ENCODE assay signal across 15 cellular contexts in genomic region chr2:7467782-7468447, GRCh38.
DNase-seq lines count a peak whose midpoint lies in the region; ATAC-seq, FAIRE-seq and TF ChIP-seq lines count a peak whose summit lies in the region.
"Had no signal": no experiment of that assay in that cellular context is flagged by ENCODE, and none has a peak within 500 bp of the region (broad histone marks: within the 10 kb centered on the region; RNA-seq: fewer than 3 reads in every experiment).

No MANE protein-coding gene starts in this region.

- 76% methylated on average over 4 of the region's 4 CpGs; no CpG with 5 or more reads in 1 of the 2 experiments for WGBS in H1 (ENCODE audit: extremely low coverage in 1 of 2, insufficient coverage in 1 of 2, insufficient read length in 1 of 2, insufficient replicate concordance in 2 of 2, low coverage in 1 of 2, low lambda C conversion rate in 2 of 2, missing lambda C conversion rate in 1 of 2), 2 experiments

- no peak for FAIRE-seq in H1 (lab: Jason Lieb, UNC)
- FAIRE-seq: pancreas had no signal

- no peaks in the 10 kb centered on the region for H3K79me2 ChIP-seq in H1 (ENCODE audit: control insufficient read depth in 1 of 2, insufficient read depth in 2 of 2, low read length in 2 of 2)

- H2AK5ac ChIP-seq in H1 (ENCODE audit: low read depth, low read length), result no peak overlapping the region

- H4K8ac ChIP-seq in H1 (ENCODE audit: extremely low read depth, insufficient read depth, low read length), result no peak overlapping the region

- 0 out of 2 replicates have a peak overlapping the region, but pooled peaks have one; percentile 3 for H2BK20ac ChIP-seq in H1 (ENCODE audit: low read length)

- no peak overlapping the region for H4K91ac ChIP-seq in H1 (replicated peaks; ENCODE audit: insufficient read length, low read length)

- no peak for TF ChIP-seq RAD21 in H1 (IDR thresholded peaks at IDR 0.05 in 1 of 2, conservative IDR thresholded peaks at IDR 0.05 in 1 of 2; ENCODE audit: low read depth in 2 of 2, low read length in 2 of 2)

- 0 out of 7 replicates have a peak, but pooled peaks cover 0 to 2% (median 0%) of the 10 kb centered on the region in 4 experiments for H3K4me1 ChIP-seq in H1 (replicated peaks in 1 of 4; ENCODE audit: control insufficient read depth in 3 of 4, insufficient read depth in 4 of 4, low read length in 3 of 4)
- H3K4me1 ChIP-seq: pancreas, testis had no signal

- H3K4me1 Mint-ChIP-seq in stimulated activated naive CD8-positive, alpha-beta T cell treated with anti-CD3 and anti-CD28 coated beads, Interleukin-15, Interleukin-2, amounts not matched to agents 100 ng/mL and 50 ng/mL, for 24 hours (ENCODE audit: low read depth), result peaks cover 59% of the 10 kb centered on the region

- peak overlapping the region; percentile 89 for H3K27ac Mint-ChIP-seq in stimulated activated naive CD8-positive, alpha-beta T cell treated with anti-CD3 and anti-CD28 coated beads, Interleukin-15, Interleukin-2, amounts not matched to agents 100 ng/mL and 50 ng/mL, for 24 hours

- H3K4me2 ChIP-seq in H1 (ENCODE audit: insufficient read depth in 1 of 2, low read depth in 2 of 2, low read length in 2 of 2), result no peak overlapping the region

- H3K9me3 Mint-ChIP-seq in stimulated activated naive CD8-positive, alpha-beta T cell treated with anti-CD3 and anti-CD28 coated beads, Interleukin-15, Interleukin-2, amounts not matched to agents 100 ng/mL and 50 ng/mL, for 24 hours, result peaks cover 8% of the 10 kb centered on the region

- H2BK12ac ChIP-seq in H1 (ENCODE audit: low read depth, low read length), result no peak overlapping the region

- no peaks in the 10 kb centered on the region for H4K20me1 ChIP-seq in H1 (replicated peaks in 1 of 2; ENCODE audit: control insufficient read depth in 1 of 2, insufficient read depth in 2 of 2, low read length in 2 of 2)

- H3K9ac ChIP-seq in H1 (replicated peaks in 1 of 4; ENCODE audit: extremely low read depth in 1 of 4, low read depth in 3 of 4, low read length in 3 of 4), result no peak overlapping the region

- DNase-seq in stimulated activated CD4-positive, alpha-beta T cell treated with anti-CD3 and anti-CD28 coated beads, Interleukin-1b, Interleukin-23, amount 100 ng/mL, for 48 hours, result peak; percentile 67
- DNase-seq in stimulated activated CD4-positive, alpha-beta T cell treated with anti-CD3 and anti-CD28 coated beads, Interleukin-4, amount 100 ng/mL, for 1 hour, result no peak
- DNase-seq in activated CD8-positive, alpha-beta memory T cell treated with anti-CD3 and anti-CD28 coated beads, Interleukin-2, amount 50 U/mL, for 4 hours, result peak; percentile 38
- DNase-seq in H1 (ENCODE audit: low read depth in 1 of 2, low spot score in 2 of 2) (no peak), mucosa of gallbladder (ENCODE audit: low spot score) (no peak)
- DNase-seq: DMS 273 treated with DMSO at 0.1 percent for 48 hours, kidney glomerular epithelial cell, MG63, NCI-H2081, NCI-H510A treated with DMSO at 0.1 percent for 48 hours, pancreas, testis had no signal

- no peak overlapping the region for H2BK120ac ChIP-seq in H1 (replicated peaks; ENCODE audit: low read depth, low read length)

- ATAC-seq in HG03439 (IDR thresholded peaks at IDR 0.05; ENCODE audit: unreplicated experiment) (no peak), GM18909 (IDR thresholded peaks at IDR 0.05; ENCODE audit: poor library complexity, unreplicated experiment) (no peak)
- ATAC-seq: pancreas had no signal

- H3K4me3 Mint-ChIP-seq in stimulated activated naive CD8-positive, alpha-beta T cell treated with anti-CD3 and anti-CD28 coated beads, Interleukin-15, Interleukin-2, amounts not matched to agents 100 ng/mL and 50 ng/mL, for 24 hours, result peak overlapping the region; percentile 57

- peaks cover 15% of the 10 kb centered on the region for H3K36me3 Mint-ChIP-seq in stimulated activated naive CD8-positive, alpha-beta T cell treated with anti-CD3 and anti-CD28 coated beads, Interleukin-15, Interleukin-2, amounts not matched to agents 100 ng/mL and 50 ng/mL, for 24 hours (ENCODE audit: low read depth)

- no peaks in the 10 kb centered on the region for H3K79me1 ChIP-seq in H1 (ENCODE audit: low read depth, low read length)

- no peak overlapping the region for H3K4ac ChIP-seq in H1 (replicated peaks; ENCODE audit: insufficient read length, low read depth, low read length)

- H2BK5ac ChIP-seq in H1 (ENCODE audit: low read depth, low read length), result no peak overlapping the region

- POLR2A ChIA-PET in H1 (lab: Charles Lee; ENCODE audit: partially characterized antibody), result no interaction called here

- H3K9me3 ChIP-seq in H1 (ENCODE audit: insufficient read depth in 2 of 2, low read depth in 1 of 2, low read length in 1 of 2), result no peaks in the 10 kb centered on the region
- H3K9me3 ChIP-seq: MG63, testis had no signal

- no peaks in the 10 kb centered on the region for H3K36me3 ChIP-seq in H1 (ENCODE audit: control insufficient read depth in 2 of 4, insufficient read depth in 4 of 4, low read length in 3 of 4)
- H3K36me3 ChIP-seq: MG63, pancreas had no signal

- TF ChIP-seq POLR2A in H1 (IDR thresholded peaks at IDR 0.05; ENCODE audit: control extremely low read depth in 1 of 2, low read depth in 2 of 2, low read length in 2 of 2), result no peak

- no peak for TF ChIP-seq EP300 in H1 (IDR thresholded peaks at IDR 0.05; ENCODE audit: borderline replicate concordance in 1 of 2, low read depth in 2 of 2, low read length in 2 of 2)

- no peak overlapping the region for H3K27ac ChIP-seq in H1 (ENCODE audit: low read depth, low read length)
- H3K27ac ChIP-seq: pancreas, testis had no signal

- H2BK15ac ChIP-seq in H1 (ENCODE audit: low read length), result no peak overlapping the region

- H3K27me3 ChIP-seq in H1 (replicated peaks in 1 of 4; ENCODE audit: control insufficient read depth in 3 of 4, extremely low read depth in 1 of 4, insufficient read depth in 3 of 4, low read length in 3 of 4), result no peaks in the 10 kb centered on the region
- H3K27me3 ChIP-seq: MG63, pancreas, testis had no signal

- no peaks in the 10 kb centered on the region for H3K27me3 Mint-ChIP-seq in stimulated activated naive CD8-positive, alpha-beta T cell treated with anti-CD3 and anti-CD28 coated beads, Interleukin-15, Interleukin-2, amounts not matched to agents 100 ng/mL and 50 ng/mL, for 24 hours

- no peak for TF ChIP-seq CTCF in H1 (IDR thresholded peaks at IDR 0.05; ENCODE audit: control extremely low read depth in 1 of 3, insufficient read depth in 1 of 3, low read depth in 1 of 3, low read length in 3 of 3)

- no peaks in the 10 kb centered on the region for H3K23me2 ChIP-seq in H1 (ENCODE audit: low read depth, low read length)

- no peak overlapping the region for H3K18ac ChIP-seq in H1 (ENCODE audit: extremely low read depth, low read length)

- CTCF ChIA-PET in H1 (lab: Charles Lee; ENCODE audit: partially characterized antibody), result interaction anchor here (0.7 to 1.8 kb wide), 3 partner anchors 8 to 1118 kb away, joined by 3 read pairs; no protein-coding TSS in a partner anchor

- H3K56ac ChIP-seq in H1 (replicated peaks; ENCODE audit: insufficient read length, low read depth, low read length), result no peak overlapping the region

- no peak overlapping the region for H3K4me3 ChIP-seq in H1 (ENCODE audit: extremely low read depth in 1 of 4, insufficient read depth in 2 of 4, low read depth in 3 of 4, low read length in 4 of 4)
- H3K4me3 ChIP-seq: MG63, pancreas, testis had no signal

- H2AFZ ChIP-seq in H1 (ENCODE audit: low read length), result 0 out of 2 replicates have a peak overlapping the region, but pooled peaks have one; percentile 91

- no peak overlapping the region for H3K23ac ChIP-seq in H1 (ENCODE audit: insufficient read length)

- H4K5ac ChIP-seq in H1 (ENCODE audit: insufficient read length, low read depth, low read length), result no peak overlapping the region

- no peak overlapping the region for H3K14ac ChIP-seq in H1 (ENCODE audit: insufficient read length)

TF ChIP-seq in H1, 55 proteins besides CTCF, POLR2A, EP300 and RAD21:
- TF ChIP-seq CREB1 (IDR thresholded peaks at IDR 0.05), result no peak
- no peak for TF ChIP-seq POU5F1 (IDR thresholded peaks at IDR 0.05; ENCODE audit: low read depth, low read length)
- no peak for TF ChIP-seq USF2 (IDR thresholded peaks at IDR 0.05; ENCODE audit: low read length)
- no peak for TF ChIP-seq PHF8 (conservative IDR thresholded peaks at IDR 0.05; ENCODE audit: low read depth, low read length)
- TF ChIP-seq EZH2 (IDR thresholded peaks at IDR 0.05; ENCODE audit: low read depth, low read length, severe bottlenecking), result no peak
- no peak for TF ChIP-seq GTF2F1 (IDR thresholded peaks at IDR 0.05; ENCODE audit: borderline replicate concordance, low read depth, low read length)
- no peak for TF ChIP-seq CTBP2 (IDR thresholded peaks at IDR 0.05; ENCODE audit: borderline replicate concordance, insufficient read depth, insufficient read length, low read length)
- TF ChIP-seq MAX (IDR thresholded peaks at IDR 0.05), result no peak
- no peak for TF ChIP-seq SUZ12 (IDR thresholded peaks at IDR 0.05; ENCODE audit: low read length)
- TF ChIP-seq FOSL1 (IDR thresholded peaks at IDR 0.05; ENCODE audit: insufficient read depth, low read depth, low read length), result no peak
- no peak for TF ChIP-seq POLR2AphosphoS5 (IDR thresholded peaks at IDR 0.05; ENCODE audit: low read depth, low read length)
- TF ChIP-seq SAP30 (IDR thresholded peaks at IDR 0.05; ENCODE audit: insufficient read depth, insufficient replicate concordance, low read length), result no peak
- TF ChIP-seq HDAC6 (IDR thresholded peaks at IDR 0.05; ENCODE audit: low read depth, low read length), result no peak
- no peak for TF ChIP-seq RBBP5 (IDR thresholded peaks at IDR 0.05; ENCODE audit: borderline replicate concordance, low read depth, low read length)
- no peak for TF ChIP-seq CHD2 (IDR thresholded peaks at IDR 0.05; ENCODE audit: low read length)
- TF ChIP-seq JUND (IDR thresholded peaks at IDR 0.05; ENCODE audit: low read length), result no peak
TF ChIP-seq in H1: peak in this region for 0.

Comparison
In these comparisons a context has a peak if more than half of its experiments do, and no peak if none do; other contexts are left out.
1. DNase-seq: peak in stimulated activated CD4-positive, alpha-beta T cell treated with anti-CD3 and anti-CD28 coated beads, Interleukin-1b, Interleukin-23, amount 100 ng/mL, for 48 hours (single experiment) and activated CD8-positive, alpha-beta memory T cell treated with anti-CD3 and anti-CD28 coated beads, Interleukin-2, amount 50 U/mL, for 4 hours (single experiment); none in stimulated activated CD4-positive, alpha-beta T cell treated with anti-CD3 and anti-CD28 coated beads, Interleukin-4, amount 100 ng/mL, for 1 hour (single experiment), H1 (0 of 2) and mucosa of gallbladder (single experiment).